ENCODE assay signal across 16 cellular contexts in the genomic region with DNA sequence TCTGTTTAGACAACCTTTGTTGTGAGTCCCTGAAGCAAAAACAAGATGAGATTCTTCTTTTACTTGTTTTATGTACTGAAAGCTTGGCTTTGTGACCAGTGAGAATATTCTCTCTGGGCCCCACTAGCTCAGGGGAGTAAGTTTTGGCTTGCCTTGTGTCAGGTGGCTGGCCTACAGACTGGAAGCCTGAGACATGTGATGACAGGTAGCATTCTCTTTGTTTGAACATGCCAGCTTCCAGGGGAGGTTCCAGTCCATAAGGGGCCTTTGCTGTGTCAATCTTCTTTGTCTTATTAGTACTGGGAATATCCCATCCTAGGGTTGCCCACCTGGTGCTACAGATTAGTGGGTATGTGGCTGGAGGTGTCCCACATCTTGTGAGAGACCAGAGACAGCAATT.
"Had no signal": no experiment of that assay in that cellular context is flagged by ENCODE, and none has a peak within 500 bp of the region (broad histone marks: within the 10 kb centered on the region; RNA-seq: fewer than 3 reads in every experiment).

No MANE protein-coding gene starts in this region.

- H3K27me3 ChIP-seq: hepatocyte, sigmoid colon, testis had no signal

- DNase-seq: effector memory CD8-positive, alpha-beta T cell; foreskin melanocyte; head of caudate nucleus; left colon; posterior cingulate gyrus; sigmoid colon; stimulated activated CD4-positive, alpha-beta T cell treated with anti-CD3 and anti-CD28 coated beads, Interleukin-2, amount 100 ng/mL, for 24 hours; stimulated activated CD4-positive, alpha-beta T cell treated with anti-CD3 and anti-CD28 coated beads, Interleukin-4, amount 100 ng/mL, for 4 hours; stimulated activated naive B cell treated with anti-CD40 and anti-IgM and Interleukin-4, amounts not matched to agents 10 μg/mL and 1 μg/mL and 100 μg/mL, for 72 hours; stimulated activated naive CD8-positive, alpha-beta T cell treated with anti-CD3 and anti-CD28 coated beads, Interleukin-15, amount 100 ng/mL, for 72 hours; testis had no signal

- H3K9me3 Mint-ChIP-seq: effector memory CD8-positive, alpha-beta T cell; stimulated activated naive CD8-positive, alpha-beta T cell treated with anti-CD3 and anti-CD28 coated beads, Interleukin-15, amount 100 ng/mL, for 72 hours had no signal

- H3K36me3 ChIP-seq: sigmoid colon had no signal

- H3K36me3 Mint-ChIP-seq: mesothelial cell of epicardium; natural killer cell treated with Interleukin-12 subunit alpha and Interleukin-12 subunit beta and Interleukin-15 and Interleukin-18, amount 100 ng/mL, for 72 hours; type B pancreatic cell had no signal

- H3K4me3 ChIP-seq: hepatocyte, sigmoid colon, skin epidermis, testis had no signal

- H3K4me3 Mint-ChIP-seq: effector memory CD8-positive, alpha-beta T cell; mesothelial cell of epicardium; natural killer cell treated with Interleukin-12 subunit alpha and Interleukin-12 subunit beta and Interleukin-15 and Interleukin-18, amount 100 ng/mL, for 72 hours; stimulated activated naive B cell treated with anti-CD40 and anti-IgM and Interleukin-4, amounts not matched to agents 10 μg/mL and 1 μg/mL and 100 μg/mL, for 72 hours; stimulated activated naive CD8-positive, alpha-beta T cell treated with anti-CD3 and anti-CD28 coated beads, Interleukin-15, amount 100 ng/mL, for 72 hours; type B pancreatic cell had no signal

- H3K27me3 Mint-ChIP-seq: type B pancreatic cell had no signal

- H3K4me1 ChIP-seq: sigmoid colon, testis had no signal

- H3K27ac ChIP-seq: hepatocyte, skin epidermis, testis had no signal

- H3K9me3 ChIP-seq: sigmoid colon, testis had no signal

- ATAC-seq: effector memory CD8-positive, alpha-beta T cell; left colon; stimulated activated naive B cell treated with anti-CD40 and anti-IgM and Interleukin-4, amounts not matched to agents 10 μg/mL and 1 μg/mL and 100 μg/mL, for 72 hours; stimulated activated naive CD8-positive, alpha-beta T cell treated with anti-CD3 and anti-CD28 coated beads, Interleukin-15, amount 100 ng/mL, for 72 hours had no signal

- H3K27ac Mint-ChIP-seq: natural killer cell treated with Interleukin-12 subunit alpha and Interleukin-12 subunit beta and Interleukin-15 and Interleukin-18, amount 100 ng/mL, for 72 hours; stimulated activated naive B cell treated with anti-CD40 and anti-IgM and Interleukin-4, amounts not matched to agents 10 μg/mL and 1 μg/mL and 100 μg/mL, for 72 hours; type B pancreatic cell had no signal

- H3K4me1 Mint-ChIP-seq: stimulated activated naive B cell treated with anti-CD40 and anti-IgM and Interleukin-4, amounts not matched to agents 10 μg/mL and 1 μg/mL and 100 μg/mL, for 72 hours; stimulated activated naive CD8-positive, alpha-beta T cell treated with anti-CD3 and anti-CD28 coated beads, Interleukin-15, amount 100 ng/mL, for 72 hours had no signal
